8 cellular contexts compared by ENCODE assay signal in genomic region chr20:58692579-58693225, GRCh38. TPM values are rescaled to one million over a fixed set of nuclear protein-coding genes. Genes with fewer than 3 reads are reported as not detected.
DNase-seq lines count a peak whose midpoint lies in the region; ATAC-seq and FAIRE-seq lines count a peak whose summit lies in the region.

A gene with protein sequence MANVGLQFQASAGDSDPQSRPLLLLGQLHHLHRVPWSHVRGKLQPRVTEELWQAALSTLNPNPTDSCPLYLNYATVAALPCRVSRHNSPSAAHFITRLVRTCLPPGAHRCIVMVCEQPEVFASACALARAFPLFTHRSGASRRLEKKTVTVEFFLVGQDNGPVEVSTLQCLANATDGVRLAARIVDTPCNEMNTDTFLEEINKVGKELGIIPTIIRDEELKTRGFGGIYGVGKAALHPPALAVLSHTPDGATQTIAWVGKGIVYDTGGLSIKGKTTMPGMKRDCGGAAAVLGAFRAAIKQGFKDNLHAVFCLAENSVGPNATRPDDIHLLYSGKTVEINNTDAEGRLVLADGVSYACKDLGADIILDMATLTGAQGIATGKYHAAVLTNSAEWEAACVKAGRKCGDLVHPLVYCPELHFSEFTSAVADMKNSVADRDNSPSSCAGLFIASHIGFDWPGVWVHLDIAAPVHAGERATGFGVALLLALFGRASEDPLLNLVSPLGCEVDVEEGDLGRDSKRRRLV (plus strand): TSS chr20:58692800. CDS start chr20:58692901, 101 bp downstream.

- no peaks in the 10 kb centered on the region for H3K4me1 ChIP-seq in aorta (ENCODE audit: control insufficient read depth in 1 of 2, insufficient read depth in 2 of 2, low read length in 2 of 2)

- no peaks in the 10 kb centered on the region for H3K9me3 ChIP-seq in aorta (ENCODE audit: control insufficient read depth, low read length)

- peaks cover 9% of the 10 kb centered on the region for H3K4me1 Mint-ChIP-seq in activated naive CD8-positive, alpha-beta T cell treated with anti-CD3 and anti-CD28 coated beads for 36 hours

- DNase-seq in AG20443 (ENCODE audit: low spot score): peak; percentile 98
- peak; percentile 99 for DNase-seq in GM19239 (ENCODE audit: insufficient read length, low spot score)
- peak; percentile 68 for DNase-seq in SKM-1 treated with dmso at 0.1 percent for 144 hours (lab: John Stamatoyannopoulos, UW; ENCODE audit: unreplicated experiment)
- DNase-seq in activated naive CD8-positive, alpha-beta T cell treated with anti-CD3 and anti-CD28 coated beads for 36 hours: peak; percentile 85
- peak; percentile 85 for DNase-seq in Right ventricle myocardium superior
- peak; percentile 73 for DNase-seq in putamen (ENCODE audit: low spot score)
- DNase-seq in aorta: peak; percentile 81 to 90

- intact Hi-C loops in Right ventricle myocardium superior (cut with DNase I): no loop called here
- intact Hi-C loops in aorta (cut with DNase I): loop anchor here (5.0 to 10.0 kb wide), 5 partner anchors 35 to 1098 kb away; partner anchors contain the start of genes RAB22A (in 1 of the 2) and STX16 (in 1 of the 2)

- peak within 1 kb of the TSS; percentile 30 to 32 for H3K27ac ChIP-seq in aorta (ENCODE audit: low read depth in 1 of 2, low read length in 2 of 2)

- H3K4me3 ChIP-seq in aorta (ENCODE audit: low read length in 2 of 2): peak within 1 kb of the TSS; percentile 32 to 35

- H3K27ac Mint-ChIP-seq in activated naive CD8-positive, alpha-beta T cell treated with anti-CD3 and anti-CD28 coated beads for 36 hours: peak within 1 kb of the TSS; percentile 69

- peak within 1 kb of the TSS; percentile 72 for H3K4me3 Mint-ChIP-seq in activated naive CD8-positive, alpha-beta T cell treated with anti-CD3 and anti-CD28 coated beads for 36 hours

- 2 to 6% methylated on average over 41 to 93 of the region's 93 CpGs for WGBS in aorta, 2 donors

- no peaks in the 10 kb centered on the region for H3K36me3 ChIP-seq in aorta (ENCODE audit: control insufficient read depth in 1 of 2, insufficient read depth in 2 of 2, low read length in 1 of 2)

- no peaks in the 10 kb centered on the region for H3K9me3 Mint-ChIP-seq in activated naive CD8-positive, alpha-beta T cell treated with anti-CD3 and anti-CD28 coated beads for 36 hours

- H3K27me3 ChIP-seq in aorta (ENCODE audit: control insufficient read depth in 1 of 2, insufficient read depth in 2 of 2, low read length in 1 of 2): no peaks in the 10 kb centered on the region

- peak; percentile 88 for ATAC-seq in HG03460 (IDR thresholded peaks at IDR 0.05; ENCODE audit: unreplicated experiment)
- ATAC-seq in Right ventricle myocardium superior (ENCODE audit: poor library complexity): peak; percentile 89
- peak; percentile 83 for ATAC-seq in aorta (ENCODE audit: low FRiP score)

- no peak for FAIRE-seq in GM19239 (lab: Jason Lieb, UNC)

- H3K36me3 Mint-ChIP-seq in activated naive CD8-positive, alpha-beta T cell treated with anti-CD3 and anti-CD28 coated beads for 36 hours: no peaks in the 10 kb centered on the region

- no peaks in the 10 kb centered on the region for H3K27me3 Mint-ChIP-seq in activated naive CD8-positive, alpha-beta T cell treated with anti-CD3 and anti-CD28 coated beads for 36 hours

RNA-seq across cellular contexts. Expression of the gene that starts here (rescaled TPM):
- total RNA-seq in activated naive CD8-positive, alpha-beta T cell treated with anti-CD3 and anti-CD28 coated beads for 36 hours: 10 to 100 TPM; 13.7 to 15.2 TPM
- total RNA-seq in Right ventricle myocardium superior (24.4 TPM), aorta (10 to 100 TPM; 22.1 to 53.1 TPM)
- 10 to 100 TPM; 14.7 to 92.8 TPM for polyA plus RNA-seq in aorta

Comparison
In these comparisons a context has a peak if more than half of its experiments do, and no peak if none do; other contexts are left out.
1. Peak in every context shown above with its lines: DNase-seq, ATAC-seq, H3K4me3 ChIP-seq and H3K27ac ChIP-seq.